In genomic region chr15:45399381-45400212, GRCh38 we compare ENCODE assay signal across 8 cellular contexts. TPM values are rescaled to one million over a fixed set of nuclear protein-coding genes. Genes with fewer than 3 reads are reported as not detected.
DNase-seq lines count a peak whose midpoint lies in the region; FAIRE-seq and TF ChIP-seq lines count a peak whose summit lies in the region.

No MANE protein-coding gene starts in this region.

- H2BK120ac ChIP-seq in mesendoderm (ENCODE audit: low read depth, low read length) = no peak overlapping the region

- no peak overlapping the region for H4K5ac ChIP-seq in mesendoderm (ENCODE audit: low read length)

- peaks cover 19% of the 10 kb centered on the region for H3K79me2 ChIP-seq in mesendoderm (ENCODE audit: control insufficient read depth, insufficient read depth, low read length)

- H2BK15ac ChIP-seq in mesendoderm (replicated peaks; ENCODE audit: low read depth) = no peak overlapping the region

- DNase-seq in AG10803 (ENCODE audit: low read depth) (peak; percentile 64), GM12891 (ENCODE audit: insufficient read length, low spot score) (no peak), NCI-H526 (lab: John Stamatoyannopoulos, UW) (peak; percentile 27 to 83), cardiac fibroblast (ENCODE audit: low read depth in 2 of 2) (peak; percentile 76 to 77), mesendoderm (peak; percentile 65)
- no peak for DNase-seq in stimulated activated CD4-positive, alpha-beta T cell treated with anti-CD3 and anti-CD28 coated beads, Interleukin-2, amount 100 ng/mL, for 48 hours
- DNase-seq in stimulated activated CD4-positive, alpha-beta T cell treated with anti-CD3 and anti-CD28 coated beads, Interleukin-4, amount 100 ng/mL, for 24 hours = no peak
- DNase-seq in activated CD4-positive, alpha-beta T cell treated with anti-CD3 and anti-CD28 coated beads, Interleukin-2, amount 50 U/mL, for 48 hours = no peak

- H3K56ac ChIP-seq in mesendoderm (ENCODE audit: low read length) = no peak overlapping the region

- no peaks in the 10 kb centered on the region for H3K27me3 ChIP-seq in mesendoderm (ENCODE audit: insufficient read depth, low read length, poor library complexity)

- TF ChIP-seq CTCF in AG10803 (conservative IDR thresholded peaks at IDR 0.05; ENCODE audit: low read length) (peak; percentile 77), cardiac fibroblast (IDR thresholded peaks at IDR 0.05; ENCODE audit: low read depth, low read length) (peak; percentile 57)

- no peaks in the 10 kb centered on the region for H3K36me3 ChIP-seq in mesendoderm (ENCODE audit: control insufficient read depth, insufficient read depth, low read length)

- WGBS in mesendoderm (ENCODE audit: extremely low coverage, insufficient coverage, low lambda C conversion rate) = no CpG with 5 or more reads among the region's 6 CpGs

- H3K4ac ChIP-seq in mesendoderm (ENCODE audit: low read depth, low read length) = no peak overlapping the region

- no peak overlapping the region for H2AK5ac ChIP-seq in mesendoderm (ENCODE audit: low read length)

- no peak overlapping the region for H3K18ac ChIP-seq in mesendoderm (ENCODE audit: low read length)

- peak; percentile 62 for FAIRE-seq in GM12891 (lab: Jason Lieb, UNC)

- no peak overlapping the region for H4K8ac ChIP-seq in mesendoderm (ENCODE audit: low read depth, low read length)

- no peak overlapping the region for H3K4me2 ChIP-seq in mesendoderm (ENCODE audit: low read length)

- H3K9ac ChIP-seq in mesendoderm (ENCODE audit: low read length) = no peak overlapping the region

- no peak overlapping the region for H3K27ac ChIP-seq in mesendoderm (ENCODE audit: low read depth, low read length)

- H2BK5ac ChIP-seq in mesendoderm (ENCODE audit: low read length) = no peak overlapping the region

- TF ChIP-seq POLR2A in GM12891 (IDR thresholded peaks at IDR 0.05; ENCODE audit: low read depth, low read length) = no peak

- peaks cover 4% of the 10 kb centered on the region for H3K79me1 ChIP-seq in mesendoderm (ENCODE audit: low read length)

- H3K23ac ChIP-seq in mesendoderm (ENCODE audit: low read length) = no peak overlapping the region

- H3K4me3 ChIP-seq in AG10803 (ENCODE audit: low read length) = no peak overlapping the region
- no peak overlapping the region for H3K4me3 ChIP-seq in cardiac fibroblast (replicated peaks in 1 of 2; ENCODE audit: low read depth in 2 of 2, low read length in 2 of 2)
- no peak overlapping the region for H3K4me3 ChIP-seq in mesendoderm (ENCODE audit: low read length)

- H3K4me1 ChIP-seq in mesendoderm (ENCODE audit: control insufficient read depth, low read depth, low read length) = no peaks in the 10 kb centered on the region

TF ChIP-seq in GM12891, 5 proteins besides CTCF, POLR2A, EP300 and RAD21:
- TF ChIP-seq TAF1 (IDR thresholded peaks at IDR 0.05; ENCODE audit: low read depth, low read length) (no peak), POLR2AphosphoS5 (IDR thresholded peaks at IDR 0.05; ENCODE audit: low read depth, low read length) (no peak)

RNA-seq across cellular contexts. Expression of gene GATM, which starts 21.3 kb away (rescaled TPM):
- 66.5 TPM for polyA plus RNA-seq in GM12891 (2012; ENCODE audit: low read depth, missing spikeins)
- polyA plus RNA-seq in mesendoderm (2013, experiment 1 of 2) = 24.2 TPM
- 21.6 TPM for polyA plus RNA-seq in mesendoderm (2013, experiment 2 of 2)

Comparison
In these comparisons a context has a peak if more than half of its experiments do, and no peak if none do; other contexts are left out.
1. DNase-seq: peak in AG10803 (single experiment), NCI-H526 (2 of 2), cardiac fibroblast (2 of 2) and mesendoderm (single experiment); none in GM12891 (single experiment), stimulated activated CD4-positive, alpha-beta T cell treated with anti-CD3 and anti-CD28 coated beads, Interleukin-2, amount 100 ng/mL, for 48 hours (0 of 2), stimulated activated CD4-positive, alpha-beta T cell treated with anti-CD3 and anti-CD28 coated beads, Interleukin-4, amount 100 ng/mL, for 24 hours (single experiment) and activated CD4-positive, alpha-beta T cell treated with anti-CD3 and anti-CD28 coated beads, Interleukin-2, amount 50 U/mL, for 48 hours (0 of 2).